9 cellular contexts compared by ENCODE assay signal in the genomic region with DNA sequence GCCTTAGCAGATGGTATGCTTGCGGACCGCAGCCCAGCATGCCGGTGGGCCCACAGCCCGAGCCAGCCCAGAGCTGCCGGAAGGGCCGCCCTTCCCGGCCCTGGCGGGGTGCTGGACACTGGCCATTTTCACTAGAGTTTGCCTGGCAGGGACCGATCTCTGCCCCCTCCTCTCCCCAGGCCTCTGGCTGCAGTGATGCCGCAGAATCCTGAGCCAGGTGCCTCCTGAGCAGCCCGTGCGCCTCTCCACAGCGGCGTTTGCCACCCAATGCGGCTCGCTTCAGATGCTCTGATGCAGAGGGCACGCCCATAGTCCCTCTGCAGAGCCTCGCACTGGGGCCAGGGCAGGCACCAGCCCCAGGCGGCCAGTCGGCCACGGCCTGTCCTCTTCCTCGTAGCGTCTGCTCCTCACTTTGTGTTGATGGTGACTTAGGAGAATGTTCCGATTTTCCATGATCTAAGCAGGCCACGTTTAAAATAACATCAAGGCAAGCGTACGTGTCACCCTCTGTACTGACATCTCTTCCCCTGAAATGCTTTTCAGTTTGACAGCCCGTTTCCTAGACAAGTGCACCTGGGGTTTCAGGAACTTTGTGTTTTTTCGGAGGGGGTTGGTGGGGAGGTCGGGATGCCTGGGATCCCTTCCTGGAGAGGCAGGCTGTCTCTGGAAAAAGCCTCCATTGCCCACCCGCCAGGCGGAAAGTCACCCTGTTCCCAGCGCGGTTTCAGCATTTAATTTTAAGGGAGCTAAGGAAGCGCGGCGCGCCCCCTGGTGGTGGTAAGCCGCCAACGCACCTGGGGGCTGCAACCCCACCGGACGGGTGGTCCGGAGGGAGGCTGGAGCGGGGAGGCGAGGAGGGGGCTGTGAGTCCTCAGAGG. TPM values are rescaled to one million over a fixed set of nuclear protein-coding genes. Genes with fewer than 3 reads are reported as not detected.
DNase-seq lines count a peak whose midpoint lies in the region; ATAC-seq lines count a peak whose summit lies in the region.
"Had no signal": no experiment of that assay in that cellular context is flagged by ENCODE, and none has a peak within 500 bp of the region (broad histone marks: within the 10 kb centered on the region; RNA-seq: fewer than 3 reads in every experiment).

No MANE protein-coding gene starts in this region.

- H3K36me3 Mint-ChIP-seq in activated CD4-positive, alpha-beta memory T cell treated with anti-CD3 and anti-CD28 coated beads, Interleukin-2, amount 10 ng/mL, durations not matched to agents 7 days and 5 days (ENCODE audit: low read depth), result no peaks in the 10 kb centered on the region

- no peak overlapping the region for H2BK120ac ChIP-seq in mesendoderm (ENCODE audit: low read depth, low read length)

- H3K4ac ChIP-seq in mesendoderm (ENCODE audit: low read depth, low read length), result no peak overlapping the region

- H3K27ac ChIP-seq in mesendoderm (ENCODE audit: low read depth, low read length), result no peak overlapping the region

- no peak overlapping the region for H3K23ac ChIP-seq in mesendoderm (ENCODE audit: low read length)

- H3K36me3 ChIP-seq in mesendoderm (ENCODE audit: control insufficient read depth, insufficient read depth, low read length), result peaks cover 8% of the 10 kb centered on the region

- DNase-seq in NCI-H524 (lab: John Stamatoyannopoulos, UW), result peak; percentile 28 to 66
- DNase-seq in NCI-H524 treated with DMSO at 0.1 percent for 48 hours (lab: John Stamatoyannopoulos, UW), result no peak
- DNase-seq in NCI-H2196 treated with DMSO at 0.1 percent for 48 hours (lab: John Stamatoyannopoulos, UW; ENCODE audit: unreplicated experiment), result peak; percentile 16
- DNase-seq in activated CD4-positive, alpha-beta memory T cell treated with anti-CD3 and anti-CD28 coated beads, Interleukin-2, amount 10 ng/mL, durations not matched to agents 7 days and 5 days, result peak; percentile 71
- peak; percentile 72 for DNase-seq in dermis blood vessel endothelial cell
- DNase-seq in mesendoderm, result peak; percentile 67
- peak; percentile 34 to 41 for DNase-seq in stimulated activated CD8-positive, alpha-beta memory T cell treated with anti-CD3 and anti-CD28 coated beads, Interleukin-15, amount 100 ng/mL, for 48 hours (ENCODE audit: low read depth in 2 of 2)

- H2AK5ac ChIP-seq in mesendoderm (ENCODE audit: low read length), result no peak overlapping the region

- H3K4me3 Mint-ChIP-seq in activated CD4-positive, alpha-beta memory T cell treated with anti-CD3 and anti-CD28 coated beads, Interleukin-2, amount 10 ng/mL, durations not matched to agents 7 days and 5 days, result no peak overlapping the region

- no peak overlapping the region for H2BK15ac ChIP-seq in mesendoderm (replicated peaks; ENCODE audit: low read depth)

- no peak overlapping the region for H4K5ac ChIP-seq in mesendoderm (ENCODE audit: low read length)

- no peaks in the 10 kb centered on the region for H3K27me3 Mint-ChIP-seq in activated CD4-positive, alpha-beta memory T cell treated with anti-CD3 and anti-CD28 coated beads, Interleukin-2, amount 10 ng/mL, durations not matched to agents 7 days and 5 days

- no peak for ATAC-seq in GM19397 (IDR thresholded peaks at IDR 0.05; ENCODE audit: unreplicated experiment)

- no peak overlapping the region for H3K9ac ChIP-seq in mesendoderm (ENCODE audit: low read length)

- CTCF ChIA-PET in activated CD4-positive, alpha-beta memory T cell treated with anti-CD3 and anti-CD28 coated beads, Interleukin-2, amount 10 ng/mL, durations not matched to agents 7 days and 5 days (lab: Charles Lee), result interaction anchor here (0.6 to 1.9 kb wide), 16 partner anchors 11 to 878 kb away, joined by 3 to 17 read pairs (median 4); no protein-coding TSS in a partner anchor

- no peaks in the 10 kb centered on the region for H3K9me3 Mint-ChIP-seq in activated CD4-positive, alpha-beta memory T cell treated with anti-CD3 and anti-CD28 coated beads, Interleukin-2, amount 10 ng/mL, durations not matched to agents 7 days and 5 days

- H3K4me1 ChIP-seq in mesendoderm (ENCODE audit: control insufficient read depth, low read depth, low read length), result peaks cover 1% of the 10 kb centered on the region

- no CpG with 5 or more reads among the region's 45 CpGs for WGBS in mesendoderm (ENCODE audit: extremely low coverage, insufficient coverage, low lambda C conversion rate)

- no peak overlapping the region for H3K4me3 ChIP-seq in mesendoderm (ENCODE audit: low read length)

- peaks cover 30% of the 10 kb centered on the region for H3K4me1 Mint-ChIP-seq in activated CD4-positive, alpha-beta memory T cell treated with anti-CD3 and anti-CD28 coated beads, Interleukin-2, amount 10 ng/mL, durations not matched to agents 7 days and 5 days

- no peaks in the 10 kb centered on the region for H3K27me3 ChIP-seq in mesendoderm (ENCODE audit: insufficient read depth, low read length, poor library complexity)

- no peaks in the 10 kb centered on the region for H3K79me2 ChIP-seq in mesendoderm (ENCODE audit: control insufficient read depth, insufficient read depth, low read length)

- H3K56ac ChIP-seq in mesendoderm (ENCODE audit: low read length), result peak overlapping the region; percentile 9

- H4K8ac ChIP-seq in mesendoderm (ENCODE audit: low read depth, low read length), result no peak overlapping the region

- H2BK5ac ChIP-seq in mesendoderm (ENCODE audit: low read length), result no peak overlapping the region

- no peaks in the 10 kb centered on the region for H3K79me1 ChIP-seq in mesendoderm (ENCODE audit: low read length)

- POLR2A ChIA-PET in activated CD4-positive, alpha-beta memory T cell treated with anti-CD3 and anti-CD28 coated beads, Interleukin-2, amount 10 ng/mL, durations not matched to agents 7 days and 5 days (lab: Charles Lee), result no interaction called here

- H3K4me2 ChIP-seq in mesendoderm (ENCODE audit: low read length), result no peak overlapping the region

- H3K27ac Mint-ChIP-seq in activated CD4-positive, alpha-beta memory T cell treated with anti-CD3 and anti-CD28 coated beads, Interleukin-2, amount 10 ng/mL, durations not matched to agents 7 days and 5 days, result no peak overlapping the region

- H3K18ac ChIP-seq in mesendoderm (ENCODE audit: low read length), result no peak overlapping the region

RNA-seq across cellular contexts. Expression of a gene that starts 29.8 kb away (rescaled TPM):
- not detected for total RNA-seq in activated CD4-positive, alpha-beta memory T cell treated with anti-CD3 and anti-CD28 coated beads, Interleukin-2, amount 10 ng/mL, durations not matched to agents 7 days and 5 days
- under 0.01 and 1.0 TPM in 2 replicates for total RNA-seq in dermis blood vessel endothelial cell
- polyA plus RNA-seq in mesendoderm (2013, experiment 1 of 2), result 0.46 TPM
- 0.57 TPM for polyA plus RNA-seq in mesendoderm (2013, experiment 2 of 2)
- total RNA-seq: renal cortical epithelial cell had no signal
